Comparison of ENCODE assay signal across 8 cellular contexts in the genomic region with DNA sequence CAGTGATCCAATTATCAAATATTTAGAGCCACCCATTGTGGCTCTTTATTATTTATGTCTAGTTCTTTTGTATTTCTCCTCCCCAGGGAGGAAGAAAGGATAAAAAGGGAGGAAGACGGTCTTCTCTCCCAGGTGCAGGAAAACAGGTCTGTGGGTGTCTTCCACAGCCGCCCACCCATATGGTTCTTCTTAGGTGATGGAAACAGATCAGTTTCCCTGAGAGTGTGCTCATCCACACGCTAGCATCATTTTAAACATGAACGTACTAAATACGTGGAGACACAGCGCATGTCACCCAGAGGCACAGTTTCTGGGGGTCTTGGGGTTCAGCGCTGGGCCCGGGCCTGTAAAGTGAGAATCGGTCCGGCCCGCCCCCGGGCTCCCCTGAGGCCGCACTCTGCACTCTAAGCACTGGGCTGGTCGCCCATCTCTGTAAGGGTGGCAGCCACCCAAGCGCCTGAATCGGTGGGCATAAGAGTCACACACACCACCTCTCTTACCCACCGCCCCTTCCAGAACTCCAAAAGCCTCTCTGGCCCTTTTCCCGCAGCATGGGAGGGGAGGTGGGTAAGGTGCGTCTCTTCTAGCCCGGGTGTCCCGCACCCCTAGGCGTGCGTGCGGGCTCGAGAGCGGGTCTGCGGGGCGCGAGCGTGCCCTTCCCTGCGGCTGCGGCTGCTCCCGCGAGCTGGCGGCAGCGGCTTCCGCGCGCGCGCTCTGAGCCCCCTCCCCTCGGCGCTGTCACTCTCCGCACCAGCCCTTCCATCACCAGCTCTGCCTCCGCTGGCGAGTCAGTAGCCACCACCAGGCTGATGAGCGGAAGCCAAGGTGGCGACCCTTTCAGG. TPM values are rescaled to one million over a fixed set of nuclear protein-coding genes. Genes with fewer than 3 reads are reported as not detected.
DNase-seq lines count a peak whose midpoint lies in the region; ATAC-seq, FAIRE-seq and TF ChIP-seq lines count a peak whose summit lies in the region.

No MANE protein-coding gene starts in this region.

- H3K27ac ChIP-seq in hepatocyte: peak overlapping the region; percentile 100
- H3K27ac ChIP-seq in small intestine (ENCODE audit: low read depth in 1 of 2, low read length in 1 of 2): peak overlapping the region in 1 of 2 donors; percentile 63

- no peaks in the 10 kb centered on the region for H3K9me3 ChIP-seq in hepatocyte (ENCODE audit: low read depth)
- H3K9me3 ChIP-seq in small intestine (ENCODE audit: control insufficient read depth, low read depth): no peaks in the 10 kb centered on the region

- ATAC-seq in HG03159 (IDR thresholded peaks at IDR 0.05; ENCODE audit: unreplicated experiment): no peak
- ATAC-seq in GM18909 (IDR thresholded peaks at IDR 0.05; ENCODE audit: poor library complexity, unreplicated experiment): no peak

- in situ Hi-C loops in Caki2 (cut with HindIII; ENCODE audit: low pct_unique_long_range_greater_than_20kb, low sequenced_read_pairs): no loop called here

- H2AFZ ChIP-seq in hepatocyte: no peak overlapping the region

- H3K4me2 ChIP-seq in hepatocyte: peak overlapping the region; percentile 88

- no peaks in the 10 kb centered on the region for H3K9me2 ChIP-seq in hepatocyte (replicated peaks; ENCODE audit: insufficient read depth)

- H3K27me3 ChIP-seq in hepatocyte: no peaks in the 10 kb centered on the region
- H3K27me3 ChIP-seq in small intestine (ENCODE audit: control insufficient read depth in 2 of 2, insufficient read depth in 2 of 2, low read length in 2 of 2): no peaks in the 10 kb centered on the region

- peak; percentile 14 for DNase-seq in Caki2 (ENCODE audit: low read depth)
- DNase-seq in NCI-H1694 treated with DMSO at 0.1 percent for 48 hours (lab: John Stamatoyannopoulos, UW): peak; percentile 29
- DNase-seq in activated gamma-delta T cell (lab: John Stamatoyannopoulos, UW): peak; percentile 20
- DNase-seq in hepatocyte (ENCODE audit: low spot score): peak; percentile 55
- DNase-seq in small intestine: no peak
- no peak for DNase-seq in putamen (ENCODE audit: low spot score)

- H3K4me3 ChIP-seq in hepatocyte (peak overlapping the region; percentile 74), small intestine (ENCODE audit: low read depth in 1 of 2, low read length in 2 of 2) (peak overlapping the region; percentile 40 to 70)

- H3K36me3 ChIP-seq in hepatocyte (replicated peaks; ENCODE audit: insufficient read depth, low read depth) (no peaks in the 10 kb centered on the region), small intestine (ENCODE audit: control insufficient read depth in 2 of 2, insufficient read depth in 2 of 2, low read length in 2 of 2) (no peaks in the 10 kb centered on the region)

- WGBS in hepatocyte (ENCODE audit: low lambda C conversion rate, missing lambda C conversion rate): 5% methylated on average over 46 of the region's 48 CpGs
- WGBS in small intestine, 3 donors: 8 to 14% (median 11%) methylated on average over 45 to 48 of the region's 48 CpGs

- no peak for FAIRE-seq in small intestine (lab: Jason Lieb, UNC)

- H3K4me1 ChIP-seq in hepatocyte (ENCODE audit: insufficient read depth) (peaks cover 12% of the 10 kb centered on the region), small intestine (ENCODE audit: control insufficient read depth in 2 of 2, insufficient read depth in 1 of 2, low read depth in 1 of 2, low read length in 1 of 2) (peaks cover 0 to 5% of the 10 kb centered on the region in 2 donors)

- no peak for TF ChIP-seq CTCF in hepatocyte (IDR thresholded peaks at IDR 0.05; ENCODE audit: poor library complexity)

- H4K20me1 ChIP-seq in hepatocyte (ENCODE audit: insufficient read depth, poor library complexity, severe bottlenecking): no peaks in the 10 kb centered on the region

- peaks cover 51% of the 10 kb centered on the region for H3K79me2 ChIP-seq in hepatocyte

RNA-seq across cellular contexts. Expression of a gene that starts 1.3 kb away (rescaled TPM):
- 2.6 and 3.1 TPM in 2 replicates for total RNA-seq in Caki2 (2014; rRNA removed; shearing (Covaris generic); ENCODE audit: low replicate concordance)
- total RNA-seq in hepatocyte: 29.7 and 36.8 TPM in 2 replicates
- polyA plus RNA-seq in hepatocyte: 36.0 and 44.1 TPM in 2 replicates
- 1 to 10 TPM; 2.2 to 8.9 (median 2.7) TPM for polyA plus RNA-seq in small intestine

Comparison
In these comparisons a context has a peak if more than half of its experiments do, and no peak if none do; other contexts are left out.
1. DNase-seq: peak in Caki2 (single experiment), NCI-H1694 treated with DMSO at 0.1 percent for 48 hours (single experiment), activated gamma-delta T cell (single experiment) and hepatocyte (single experiment); none in small intestine (single experiment) and putamen (single experiment).